8 cellular contexts compared by ENCODE assay signal in the genomic region with DNA sequence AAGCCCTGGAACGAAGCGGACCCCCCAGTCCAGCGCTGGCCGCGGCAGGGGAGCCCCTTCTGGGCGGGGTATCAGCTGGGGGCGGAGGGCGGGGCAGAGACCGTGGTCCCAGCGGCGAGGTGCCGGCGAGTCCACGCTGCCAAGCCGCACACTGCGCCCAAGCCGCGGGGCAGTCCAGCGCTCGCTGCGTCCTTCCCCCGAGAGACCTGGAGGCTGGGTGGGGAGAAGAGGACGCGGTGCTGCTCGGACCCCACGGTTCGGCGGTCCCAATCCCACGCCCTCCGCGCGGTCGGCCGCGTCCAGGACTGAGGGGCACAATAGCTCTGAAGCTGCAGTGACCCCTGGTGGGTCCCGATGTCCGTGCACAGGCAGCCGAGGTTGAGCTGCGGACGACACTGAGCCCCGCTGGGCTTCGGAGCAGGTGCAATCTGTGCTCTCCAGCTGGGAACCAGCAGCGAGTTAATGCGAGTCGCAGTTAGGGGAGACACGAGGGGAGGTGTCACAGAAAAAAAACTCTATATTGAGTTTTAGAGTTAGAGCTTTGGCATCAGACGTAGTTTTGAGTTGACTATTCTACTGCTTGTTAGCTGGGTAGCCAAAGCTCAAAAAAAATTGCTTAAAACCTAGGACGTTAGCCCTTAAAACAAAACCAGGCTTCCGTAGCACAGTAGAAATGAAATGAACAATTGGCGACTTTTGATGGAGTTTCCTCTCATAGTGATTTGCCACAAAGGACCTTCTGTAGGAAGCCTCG. TPM values are rescaled to one million over a fixed set of nuclear protein-coding genes. Genes with fewer than 3 reads are reported as not detected.
DNase-seq lines count a peak whose midpoint lies in the region; ATAC-seq, FAIRE-seq and TF ChIP-seq lines count a peak whose summit lies in the region.

No MANE protein-coding gene starts in this region.

- FAIRE-seq in GM18507 (lab: Jason Lieb, UNC), result peak; percentile 82

- H3K4me3 ChIP-seq in WERI-Rb-1 (ENCODE audit: low read depth, low read length) (peak overlapping the region; percentile 58), esophagus squamous epithelium (peak overlapping the region; percentile 71 to 93 (median 85)), mononuclear cell (ENCODE audit: low read length) (peak overlapping the region; percentile 44), thymus (ENCODE audit: low read length) (peak overlapping the region; percentile 34)

- ATAC-seq in HG02943 (IDR thresholded peaks at IDR 0.05; ENCODE audit: low read depth, unreplicated experiment), result peak; percentile 82

- H3K9me3 ChIP-seq in WERI-Rb-1 (ENCODE audit: severe bottlenecking), result no peaks in the 10 kb centered on the region
- no peaks in the 10 kb centered on the region for H3K9me3 ChIP-seq in esophagus squamous epithelium
- H3K9me3 ChIP-seq in mononuclear cell (ENCODE audit: low read depth, low read length), result no peaks in the 10 kb centered on the region
- no peaks in the 10 kb centered on the region for H3K9me3 ChIP-seq in thymus (ENCODE audit: control insufficient read depth)

- no peak overlapping the region for H3K27ac ChIP-seq in WERI-Rb-1
- peak overlapping the region; percentile 86 to 94 (median 90) for H3K27ac ChIP-seq in esophagus squamous epithelium
- no peak overlapping the region for H3K27ac ChIP-seq in thymus (ENCODE audit: low read depth)

- intact Hi-C loops in esophagus squamous epithelium (cut with DNase I), result loop anchor here (5.0 kb wide), 1 partner anchor 213 kb away; no protein-coding TSS in a partner anchor

- H3K4me1 ChIP-seq in esophagus squamous epithelium, result peaks cover 0 to 27% (median 0%) of the 10 kb centered on the region in 3 donors
- H3K4me1 ChIP-seq in mononuclear cell (ENCODE audit: insufficient read depth, low read length), result peaks cover 26% of the 10 kb centered on the region
- H3K4me1 ChIP-seq in thymus (ENCODE audit: control insufficient read depth, insufficient read depth, low read length), result no peaks in the 10 kb centered on the region

- peak; percentile 80 for DNase-seq in AG20443 (ENCODE audit: low spot score)
- DNase-seq in GM18507 (ENCODE audit: extremely low spot score, insufficient read length, low read depth), result peak; percentile 53
- peak; percentile 63 to 67 for DNase-seq in NCI-H1930 (lab: John Stamatoyannopoulos, UW)
- peak; percentile 90 for DNase-seq in WERI-Rb-1
- peak; percentile 22 for DNase-seq in esophagus squamous epithelium (lab: John Stamatoyannopoulos, UW)

- TF ChIP-seq CTCF in WERI-Rb-1 (IDR thresholded peaks at IDR 0.05; ENCODE audit: low read depth, low read length) (peak; percentile 96), esophagus squamous epithelium (IDR thresholded peaks at IDR 0.05) (peak; percentile 22 to 94 (median 84))

- no peak for TF ChIP-seq POLR2A in esophagus squamous epithelium (IDR thresholded peaks at IDR 0.05)

- H3K36me3 ChIP-seq in WERI-Rb-1, result no peaks in the 10 kb centered on the region
- H3K36me3 ChIP-seq in esophagus squamous epithelium, result no peaks in the 10 kb centered on the region
- H3K36me3 ChIP-seq in thymus (ENCODE audit: control insufficient read depth, insufficient read depth), result no peaks in the 10 kb centered on the region

- H3K27me3 ChIP-seq in WERI-Rb-1 (ENCODE audit: insufficient read depth, low read depth, severe bottlenecking) (peaks cover 22% of the 10 kb centered on the region), esophagus squamous epithelium (peaks cover 0 to 17% (median 0%) of the 10 kb centered on the region in 4 donors), mononuclear cell (ENCODE audit: insufficient read depth, low read length) (peaks cover 77% of the 10 kb centered on the region), thymus (ENCODE audit: control insufficient read depth, insufficient read depth) (peaks cover 38% of the 10 kb centered on the region)

- 5 to 23% methylated on average over 9 to 33 of the region's 51 CpGs for WGBS in esophagus squamous epithelium, 2 donors
- WGBS in thymus, result 5% methylated on average over 51 of the region's 51 CpGs

RNA-seq across cellular contexts. Expression of a gene that starts 1.2 kb away (rescaled TPM):
- 10 to 100 TPM; 18.9 to 25.9 (median 20.7) TPM for total RNA-seq in esophagus squamous epithelium
- 3.4 TPM for total RNA-seq in mononuclear cell
- 5.2 TPM for polyA plus RNA-seq in thymus

Comparison
In these comparisons a context has a peak if more than half of its experiments do, and no peak if none do; other contexts are left out.
1. DNase-seq: peak in every context shown above with its lines; median percentile 90 in WERI-Rb-1; 80 in AG20443; 65 in NCI-H1930; 53 in GM18507; 22 in esophagus squamous epithelium.
2. H3K27ac ChIP-seq: peak in esophagus squamous epithelium (4 of 4); none in WERI-Rb-1 (single experiment) and thymus (single experiment).
3. H3K4me3 ChIP-seq: peak in every context shown above with its lines; median percentile 85 in esophagus squamous epithelium; 58 in WERI-Rb-1; 44 in mononuclear cell; 34 in thymus.